ENCODE assay signal across 8 cellular contexts in the genomic region with DNA sequence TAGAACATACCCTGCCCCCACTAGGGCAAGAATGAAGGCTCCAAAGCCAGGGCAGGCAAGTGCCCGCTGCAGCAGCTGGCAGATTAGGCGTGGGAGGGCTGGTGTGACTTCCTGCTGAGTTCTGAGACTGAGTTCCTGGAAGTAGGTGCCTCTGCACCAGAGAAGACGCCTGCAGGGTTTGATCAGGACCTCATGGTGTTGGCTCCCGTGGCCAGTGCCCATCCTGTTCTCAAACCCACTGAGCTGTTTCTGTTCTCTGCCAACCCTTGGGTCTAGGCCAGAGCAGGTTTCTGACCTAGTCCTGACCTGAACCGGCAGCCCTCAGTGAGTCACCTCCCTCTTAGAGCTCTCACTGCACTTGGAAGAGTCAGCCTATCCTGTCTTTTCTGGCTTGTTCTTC.
A peak's percentile ranks its signal among the peaks of the same experiment; 100 is the strongest.
DNase-seq lines count a peak whose midpoint lies in the region; ATAC-seq lines count a peak whose summit lies in the region.
"Had no signal": no experiment of that assay in that cellular context is flagged by ENCODE, and none has a peak within 500 bp of the region (broad histone marks: within the 10 kb centered on the region; RNA-seq: fewer than 3 reads in every experiment).

No MANE protein-coding gene starts in this region.

- H3K9me3 ChIP-seq in KOPT-K1 (ENCODE audit: insufficient read depth, low read length, poor library complexity, severe bottlenecking): no peaks in the 10 kb centered on the region

- peaks cover 54 to 68% of the 10 kb centered on the region in 2 donors for H3K4me1 Mint-ChIP-seq in immature natural killer cell

- peak; percentile 77 for DNase-seq in activated CD8-positive, alpha-beta memory T cell treated with anti-CD3 and anti-CD28 coated beads for 24 hours
- DNase-seq in immature natural killer cell: peak; percentile 41 to 55 (median 47)
- DNase-seq in stimulated activated CD8-positive, alpha-beta memory T cell treated with anti-CD3 and anti-CD28 coated beads, Interleukin-4, amount 100 ng/mL, for 48 hours: peak; percentile 48
- DNase-seq in NCI-H1694 treated with DMSO at 0.1 percent for 48 hours (lab: John Stamatoyannopoulos, UW): no peak
- DNase-seq: WERI-Rb-1 had no signal

- H3K27me3 Mint-ChIP-seq in immature natural killer cell (ENCODE audit: low read depth in 3 of 3): peaks cover 0 to 13% (median 1%) of the 10 kb centered on the region in 3 donors

- no peaks in the 10 kb centered on the region for H3K36me3 ChIP-seq in KOPT-K1 (ENCODE audit: insufficient read depth, low read length)
- H3K36me3 ChIP-seq: WERI-Rb-1 had no signal

- peak overlapping the region; percentile 35 to 65 (median 57) for H3K4me3 Mint-ChIP-seq in immature natural killer cell

- H3K27ac ChIP-seq in KOPT-K1 (ENCODE audit: low read depth, low read length, poor library complexity, severe bottlenecking): peak overlapping the region; percentile 71
- H3K27ac ChIP-seq: WERI-Rb-1 had no signal

- peak overlapping the region in 4 of 6 donors; percentile 7 to 63 (median 50) for H3K27ac Mint-ChIP-seq in immature natural killer cell

- H3K9me3 Mint-ChIP-seq in immature natural killer cell: no peaks in the 10 kb centered on the region

- no peaks in the 10 kb centered on the region for H3K36me3 Mint-ChIP-seq in immature natural killer cell

- no peak for ATAC-seq in HG02840 (IDR thresholded peaks at IDR 0.05; ENCODE audit: low FRiP score, unreplicated experiment)
- no peak for ATAC-seq in GM21526 (IDR thresholded peaks at IDR 0.05; ENCODE audit: low FRiP score, unreplicated experiment)
